Comparison of ENCODE assay signal across 26 cellular contexts in the genomic region with DNA sequence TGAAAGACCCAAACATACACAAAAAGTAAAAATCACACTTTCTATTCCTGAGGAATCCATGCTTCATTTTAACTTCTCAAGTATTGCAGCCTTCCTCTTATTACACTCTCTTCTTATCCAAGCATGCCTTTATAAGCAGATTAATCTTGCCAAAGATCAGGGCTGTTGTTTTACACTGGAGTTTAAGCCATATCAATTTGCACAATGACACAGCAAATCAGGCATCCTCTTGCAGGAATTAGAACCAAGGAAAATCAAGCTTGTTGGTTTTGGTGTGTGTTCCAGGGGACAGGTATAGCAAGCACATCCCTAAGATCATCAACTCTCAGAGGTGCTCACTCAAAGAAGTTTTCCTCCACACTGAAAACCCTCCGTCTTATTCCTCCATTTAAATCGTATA.
DNase-seq lines count a peak whose midpoint lies in the region; ATAC-seq and TF ChIP-seq lines count a peak whose summit lies in the region.
"Had no signal": no experiment of that assay in that cellular context is flagged by ENCODE, and none has a peak within 500 bp of the region (broad histone marks: within the 10 kb centered on the region; RNA-seq: fewer than 3 reads in every experiment).

No MANE protein-coding gene starts in this region.

- H3K4me1 ChIP-seq in osteoblast (ENCODE audit: insufficient read depth, low read length) = no peaks in the 10 kb centered on the region
- H3K4me1 ChIP-seq in urinary bladder (ENCODE audit: insufficient read depth) = peaks cover 4% of the 10 kb centered on the region
- no peaks in the 10 kb centered on the region for H3K4me1 ChIP-seq in mucosa of descending colon (ENCODE audit: low read depth)
- H3K4me1 ChIP-seq: right atrium auricular region had no signal

- no peaks in the 10 kb centered on the region for H3K27me3 ChIP-seq in osteoblast (ENCODE audit: insufficient read depth, low read length)
- H3K27me3 ChIP-seq: right atrium auricular region, tibial artery had no signal

- TF ChIP-seq CTCF in osteoblast (IDR thresholded peaks at IDR 0.05; ENCODE audit: extremely low read depth, low read depth, low read length) (no peak), mucosa of descending colon (IDR thresholded peaks at IDR 0.05) (no peak)

- H3K36me3 ChIP-seq in osteoblast (ENCODE audit: insufficient read depth, low read length) (no peaks in the 10 kb centered on the region), urinary bladder (ENCODE audit: insufficient read depth) (no peaks in the 10 kb centered on the region), mucosa of descending colon (ENCODE audit: low read depth) (no peaks in the 10 kb centered on the region)
- H3K36me3 ChIP-seq: right atrium auricular region, tibial artery had no signal

- no peaks in the 10 kb centered on the region for H4K20me1 ChIP-seq in osteoblast (ENCODE audit: insufficient read depth, low read length)

- DNase-seq in NCI-H82 (lab: John Stamatoyannopoulos, UW) (peak; percentile 83), dedifferentiated amniotic fluid mesenchymal stem cell (ENCODE audit: extremely low spot score) (peak; percentile 37), osteoblast (ENCODE audit: insufficient read length, low spot score, missing footprints) (no peak), mucosa of descending colon (no peak)
- DNase-seq: activated CD4-positive, alpha-beta T cell treated with anti-CD3 and anti-CD28 coated beads for 36 hours; activated CD8-positive, alpha-beta memory T cell treated with anti-CD3 and anti-CD28 coated beads for 24 hours; activated naive CD4-positive, alpha-beta T cell treated with Interleukin-2 at 50 U/mL for 16 hours; activated T-cell treated with anti-CD3 and anti-CD28 coated beads, Interleukin-2, amount 50 U/mL, for 4 hours; amniotic stem cell; DMS 273 treated with DMSO at 0.1 percent for 48 hours; endodermal cell; head of caudate nucleus; naive thymus-derived CD4-positive, alpha-beta T cell; NCI-H1694; NCI-H526 treated with DMSO at 0.1 percent for 48 hours; RPMI8226; stimulated activated naive CD8-positive, alpha-beta T cell treated with anti-CD3 and anti-CD28 coated beads, Interleukin-15, Interleukin-2, amounts not matched to agents 100 U/mL and 50 U/mL, for 24 hours; T-helper 17 cell; tibial artery had no signal

- no peaks in the 10 kb centered on the region for H3K79me2 ChIP-seq in osteoblast (ENCODE audit: insufficient read depth, low read length)

- intact Hi-C loops in mucosa of descending colon (cut with DNase I, micrococcal nuclease) = no loop called here

- peak overlapping the region; percentile 27 for H2AFZ ChIP-seq in osteoblast (ENCODE audit: low read length)

- H3K4me3 ChIP-seq in osteoblast (ENCODE audit: insufficient read depth, low read length) (no peak overlapping the region), urinary bladder (ENCODE audit: low read depth, low read length) (no peak overlapping the region), mucosa of descending colon (no peak overlapping the region)
- H3K4me3 ChIP-seq: coronary artery, right atrium auricular region, SK-N-MC, tibial artery had no signal

- WGBS in urinary bladder = 63% methylated on average over 2 of the region's 2 CpGs

- ATAC-seq in HG02973 (IDR thresholded peaks at IDR 0.05; ENCODE audit: unreplicated experiment) = no peak
- ATAC-seq in HG03460 (IDR thresholded peaks at IDR 0.05; ENCODE audit: unreplicated experiment) = no peak
- ATAC-seq in mucosa of descending colon = no peak
- ATAC-seq: activated CD4-positive, alpha-beta T cell treated with anti-CD3 and anti-CD28 coated beads for 36 hours; activated T-cell treated with anti-CD3 and anti-CD28 coated beads, Interleukin-2, amount 50 U/mL, for 4 hours; naive thymus-derived CD4-positive, alpha-beta T cell; stimulated activated naive CD8-positive, alpha-beta T cell treated with anti-CD3 and anti-CD28 coated beads, Interleukin-15, Interleukin-2, amounts not matched to agents 100 U/mL and 50 U/mL, for 24 hours; T-helper 17 cell had no signal

- no peak overlapping the region for H3K27ac ChIP-seq in osteoblast (ENCODE audit: low read depth, low read length)
- H3K27ac ChIP-seq in urinary bladder (ENCODE audit: low read depth) = peak overlapping the region; percentile 38
- H3K27ac ChIP-seq: KMS-11, right atrium auricular region, SK-N-MC had no signal

- H3K9me3 ChIP-seq in osteoblast (ENCODE audit: low read depth, low read length) (no peaks in the 10 kb centered on the region), mucosa of descending colon (no peaks in the 10 kb centered on the region)
- H3K9me3 ChIP-seq: right atrium auricular region, tibial artery had no signal

- H3K4me2 ChIP-seq in osteoblast (ENCODE audit: insufficient read depth, low read length) = no peak overlapping the region
- H3K4me2 ChIP-seq: KMS-11 had no signal

Comparison
In these comparisons a context has a peak if more than half of its experiments do, and no peak if none do; other contexts are left out.
1. DNase-seq: peak in NCI-H82 (single experiment) and dedifferentiated amniotic fluid mesenchymal stem cell (single experiment); none in osteoblast (single experiment) and mucosa of descending colon (0 of 3).